ENCODE assay signal across 8 cellular contexts in genomic region chr9:137070201-137070905, GRCh38. TPM values are rescaled to one million over a fixed set of nuclear protein-coding genes. Genes with fewer than 3 reads are reported as not detected.
DNase-seq lines count a peak whose midpoint lies in the region; ATAC-seq lines count a peak whose summit lies in the region.

SAPCD2 (minus strand) TSS chr9:137070557; CDS start chr9:137070460, 97 bp downstream.

- DNase-seq in Caki2 (ENCODE audit: low read depth) (peak; percentile 96), OCI-M2 (lab: John Stamatoyannopoulos, UW; ENCODE audit: unreplicated experiment) (peak; percentile 61), activated T-cell treated with anti-CD3 and anti-CD28 coated beads for 1 hour (ENCODE audit: low read depth) (peak; percentile 71), epithelial cell of prostate (ENCODE audit: low read depth, low spot score) (peak; percentile 52), mucosa of gallbladder (ENCODE audit: low spot score) (peak; percentile 88)
- DNase-seq in Jurkat, Clone E6-1 (ENCODE audit: low read depth, low spot score) = peak; percentile 85
- DNase-seq in stimulated activated CD8-positive, alpha-beta memory T cell treated with anti-CD3 and anti-CD28 coated beads, Interleukin-4, amount 100 ng/mL, for 48 hours = peak; percentile 85

- H3K4me3 ChIP-seq in Jurkat, Clone E6-1 (ENCODE audit: low read length) = peak within 1 kb of the TSS; percentile 60

- in situ Hi-C loops in Caki2 (cut with HindIII; ENCODE audit: low pct_unique_long_range_greater_than_20kb, low sequenced_read_pairs) = no loop called here

- peak; percentile 71 for ATAC-seq in GM21526 (IDR thresholded peaks at IDR 0.05; ENCODE audit: low FRiP score, unreplicated experiment)

- no peak within 1 kb of the TSS for H3K27ac ChIP-seq in epithelial cell of prostate

RNA-seq across cellular contexts. Expression of gene SAPCD2, which starts in this region (rescaled TPM):
- total RNA-seq in Caki2 (2014; rRNA removed; shearing (Covaris generic); ENCODE audit: low replicate concordance) = 51.2 and 55.0 TPM in 2 replicates
- 38.7 TPM for polyA plus RNA-seq in Jurkat, Clone E6-1 (2012; ENCODE audit: insufficient read depth, insufficient read length)
- total RNA-seq in mucosa of gallbladder = 2.4 TPM

Comparison
In these comparisons a context has a peak if more than half of its experiments do, and no peak if none do; other contexts are left out.
1. RNA of gene SAPCD2 (total RNA-seq): 51.2 to 55.0 TPM in Caki2; 2.4 TPM in mucosa of gallbladder (single experiment); every median in the first group is over 10 times any median in the second.
2. Peak in every context shown above with its lines, with median percentiles within 50 percentile points of each other: DNase-seq.